ENCODE assay signal across 1 cellular context in genomic region chr15:96896766-96897165, GRCh38.
TF ChIP-seq lines count a peak whose summit lies in the region.

No MANE protein-coding gene starts in this region.

TF ChIP-seq in H1, 55 proteins besides CTCF, POLR2A, EP300 and RAD21 (continued from another document):
- no peak for TF ChIP-seq CHD7 (IDR thresholded peaks at IDR 0.05; ENCODE audit: insufficient replicate concordance, low read length)
- TF ChIP-seq RNF2 (IDR thresholded peaks at IDR 0.05; ENCODE audit: borderline replicate concordance, low read depth, low read length, missing control alignments, poor library complexity, severe bottlenecking), result no peak
- no peak for TF ChIP-seq SIN3A (conservative IDR thresholded peaks at IDR 0.05 in 1 of 2, IDR thresholded peaks at IDR 0.05 in 1 of 2; ENCODE audit: low read depth in 1 of 2, low read length in 2 of 2)
- TF ChIP-seq HDAC6 (IDR thresholded peaks at IDR 0.05; ENCODE audit: low read depth, low read length), result no peak
- no peak for TF ChIP-seq ASH2L (IDR thresholded peaks at IDR 0.05; ENCODE audit: low read length)
- TF ChIP-seq TAF7 (optimal IDR thresholded peaks at IDR 0.05; ENCODE audit: borderline replicate concordance, low read depth, low read length), result no peak
- TF ChIP-seq MAFK (IDR thresholded peaks at IDR 0.05; ENCODE audit: low read depth, low read length), result no peak
- TF ChIP-seq POU5F1 (IDR thresholded peaks at IDR 0.05; ENCODE audit: low read depth, low read length), result no peak
- no peak for TF ChIP-seq SRF (IDR thresholded peaks at IDR 0.05; ENCODE audit: low read depth, low read length)
- no peak for TF ChIP-seq CREB1 (IDR thresholded peaks at IDR 0.05)
- TF ChIP-seq CTBP2 (IDR thresholded peaks at IDR 0.05; ENCODE audit: borderline replicate concordance, insufficient read depth, insufficient read length, low read length), result no peak
- TF ChIP-seq GABPA (IDR thresholded peaks at IDR 0.05; ENCODE audit: borderline replicate concordance, insufficient read depth, low read length), result no peak
- TF ChIP-seq YY1 (IDR thresholded peaks at IDR 0.05; ENCODE audit: low read depth, low read length), result no peak
- no peak for TF ChIP-seq CBX5 (IDR thresholded peaks at IDR 0.05; ENCODE audit: low read depth, low read length)
- no peak for TF ChIP-seq JUN (IDR thresholded peaks at IDR 0.05; ENCODE audit: low read depth, low read length)
- no peak for TF ChIP-seq BRCA1 (IDR thresholded peaks at IDR 0.05; ENCODE audit: low read depth, low read length)
TF ChIP-seq in H1: peak in this region for 0.
